In genomic region chr17:27529230-27529796, GRCh38 we compare ENCODE assay signal across 8 cellular contexts.
A peak's percentile ranks its signal among the peaks of the same experiment; 100 is the strongest.
DNase-seq lines count a peak whose midpoint lies in the region; ATAC-seq and TF ChIP-seq lines count a peak whose summit lies in the region.

No MANE protein-coding gene starts in this region.

- no peaks in the 10 kb centered on the region for H3K36me3 ChIP-seq in cardiac muscle cell
- no peaks in the 10 kb centered on the region for H3K36me3 ChIP-seq in CD8-positive, alpha-beta T cell (ENCODE audit: insufficient read depth, low read length)

- H3K4me3 ChIP-seq in cardiac muscle cell = no peak overlapping the region
- no peak overlapping the region for H3K4me3 ChIP-seq in CD8-positive, alpha-beta T cell (ENCODE audit: low read depth, low read length)

- no peaks in the 10 kb centered on the region for H3K36me3 Mint-ChIP-seq in CD8-positive, alpha-beta T cell

- CTCF ChIA-PET in CD8-positive, alpha-beta T cell (lab: Charles Lee) = no interaction called here

- intact Hi-C loops in Right ventricle myocardium inferior (cut with DNase I) = no loop called here
- intact Hi-C loops in CD8-positive, alpha-beta T cell (cut with DNase I, micrococcal nuclease) = no loop called here

- ATAC-seq in Right ventricle myocardium inferior (no peak), GM19395 (IDR thresholded peaks at IDR 0.05; ENCODE audit: unreplicated experiment) (no peak)
- no peak for ATAC-seq in CD8-positive, alpha-beta T cell

- no peaks in the 10 kb centered on the region for H3K27me3 ChIP-seq in cardiac muscle cell
- no peaks in the 10 kb centered on the region for H3K27me3 ChIP-seq in CD8-positive, alpha-beta T cell (ENCODE audit: insufficient read depth, low read length)

- no peak overlapping the region for H3K27ac Mint-ChIP-seq in CD8-positive, alpha-beta T cell

- H3K27ac ChIP-seq in cardiac muscle cell = no peak overlapping the region
- H3K27ac ChIP-seq in CD8-positive, alpha-beta T cell (ENCODE audit: low read depth, low read length) = no peak overlapping the region

- DNase-seq in cardiac muscle cell (ENCODE audit: low read depth in 1 of 2, low spot score in 1 of 2) (peak; percentile 34 to 71), Right ventricle myocardium inferior (ENCODE audit: missing footprints) (no peak), OCI-M1 (lab: John Stamatoyannopoulos, UW) (peak; percentile 99), fibroblast of gingiva (ENCODE audit: low read depth) (peak; percentile 77), GM20000 (ENCODE audit: low spot score) (no peak), Ammon's horn (ENCODE audit: low spot score) (no peak)
- DNase-seq in CD8-positive, alpha-beta T cell = no peak

- H3K9me3 ChIP-seq in cardiac muscle cell (ENCODE audit: low read depth) = no peaks in the 10 kb centered on the region
- H3K9me3 ChIP-seq in CD8-positive, alpha-beta T cell (ENCODE audit: low read length) = no peaks in the 10 kb centered on the region

- POLR2A ChIA-PET in CD8-positive, alpha-beta T cell (lab: Charles Lee) = no interaction called here

- H3K4me1 ChIP-seq in cardiac muscle cell (ENCODE audit: low read depth) = peaks cover 19% of the 10 kb centered on the region
- peaks cover 9% of the 10 kb centered on the region for H3K4me1 ChIP-seq in CD8-positive, alpha-beta T cell (ENCODE audit: insufficient read depth, low read length)

- H3K4me3 Mint-ChIP-seq in CD8-positive, alpha-beta T cell = no peak overlapping the region

- no peaks in the 10 kb centered on the region for H3K27me3 Mint-ChIP-seq in CD8-positive, alpha-beta T cell (ENCODE audit: low read depth)

- TF ChIP-seq CTCF in cardiac muscle cell (IDR thresholded peaks at IDR 0.05; ENCODE audit: low read depth, low read length) = peak; percentile 14
- no peak for TF ChIP-seq CTCF in CD8-positive, alpha-beta T cell (IDR thresholded peaks at IDR 0.05)
- TF ChIP-seq CTCF in GM20000 (IDR thresholded peaks at IDR 0.05; ENCODE audit: extremely low read depth, missing control alignments) = no peak

- H3K4me1 Mint-ChIP-seq in CD8-positive, alpha-beta T cell (ENCODE audit: low read depth) = peaks cover 20% of the 10 kb centered on the region

- no peaks in the 10 kb centered on the region for H3K9me3 Mint-ChIP-seq in CD8-positive, alpha-beta T cell

Comparison
In these comparisons a context has a peak if more than half of its experiments do, and no peak if none do; other contexts are left out.
1. DNase-seq: peak in cardiac muscle cell (2 of 2), OCI-M1 (single experiment) and fibroblast of gingiva (single experiment); none in Right ventricle myocardium inferior (single experiment), CD8-positive, alpha-beta T cell (0 of 7), GM20000 (single experiment) and Ammon's horn (single experiment).